Comparison of ENCODE assay signal across 22 cellular contexts in the genomic region with DNA sequence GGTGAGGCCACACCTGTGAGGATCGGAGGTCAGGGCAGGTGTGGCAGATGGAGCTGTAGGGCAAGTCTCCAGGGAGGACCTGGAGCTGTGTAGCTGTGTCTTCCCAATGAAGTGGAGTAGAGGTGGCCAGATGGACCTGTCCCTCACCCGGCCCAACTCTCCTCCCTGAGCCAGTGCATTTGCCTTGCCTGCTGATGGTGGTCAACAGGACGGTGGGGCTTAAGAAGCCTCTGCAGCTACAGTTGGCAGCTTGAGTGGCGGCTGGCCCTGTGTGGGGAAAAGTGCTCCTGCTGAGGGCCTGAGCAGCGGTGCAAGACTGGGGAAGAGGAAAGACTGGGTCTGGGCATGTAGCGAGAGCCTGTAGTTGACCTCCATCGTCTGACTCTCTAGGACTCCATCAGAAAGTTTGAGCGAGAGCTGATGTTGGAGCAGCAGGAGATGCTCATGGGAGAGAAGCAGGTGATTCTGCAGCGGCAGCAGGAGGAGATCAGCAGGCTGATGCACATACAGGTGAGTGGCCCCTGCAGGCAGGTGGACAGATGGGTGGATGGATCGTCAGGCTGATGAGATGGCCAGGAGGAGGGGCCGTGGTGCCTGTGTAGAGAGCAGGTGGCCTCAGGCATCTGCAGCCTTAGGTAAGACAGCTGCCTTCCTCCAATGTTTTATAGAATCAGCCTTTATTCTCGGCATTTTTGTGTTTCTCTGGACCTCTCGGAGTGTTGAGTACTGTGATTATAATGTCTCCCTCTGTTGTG. TPM values are rescaled to one million over a fixed set of nuclear protein-coding genes. Genes with fewer than 3 reads are reported as not detected.
DNase-seq lines count a peak whose midpoint lies in the region; ATAC-seq and TF ChIP-seq lines count a peak whose summit lies in the region.
"Had no signal": no experiment of that assay in that cellular context is flagged by ENCODE, and none has a peak within 500 bp of the region (broad histone marks: within the 10 kb centered on the region; RNA-seq: fewer than 3 reads in every experiment).

No MANE protein-coding gene starts in this region.

- no peaks in the 10 kb centered on the region for H3K4me1 Mint-ChIP-seq in endodermal cell
- H3K4me1 Mint-ChIP-seq: activated CD4-positive, alpha-beta T cell treated with anti-CD3 and anti-CD28 coated beads, Interleukin-2, amount 10 ng/mL, durations not matched to agents 24 days and 14 days; activated naive CD8-positive, alpha-beta T cell treated with anti-CD3 and anti-CD28 coated beads, Interleukin-2, amount 50 U/mL, for 24 hours; mesothelial cell of epicardium had no signal

- TF ChIP-seq CTCF in SK-N-SH (IDR thresholded peaks at IDR 0.05) (no peak), endodermal cell (conservative IDR thresholded peaks at IDR 0.05) (no peak), upper lobe of right lung (IDR thresholded peaks at IDR 0.05) (no peak)

- peak; percentile 3 for DNase-seq in SK-N-SH
- peak; percentile 0 for DNase-seq in NCI-H526 treated with DMSO at 0.1 percent for 48 hours (lab: John Stamatoyannopoulos, UW)
- DNase-seq in endodermal cell, result peak; percentile 45
- DNase-seq in upper lobe of right lung, result peak; percentile 53
- DNase-seq in cerebellar cortex (ENCODE audit: low spot score), result no peak
- no peak for DNase-seq in globus pallidus (ENCODE audit: low spot score)
- no peak for DNase-seq in effector CD8-positive, alpha-beta T cell (lab: John Stamatoyannopoulos, UW)
- DNase-seq: activated CD4-positive, alpha-beta T cell treated with anti-CD3 and anti-CD28 coated beads, Interleukin-2, amount 10 ng/mL, durations not matched to agents 24 days and 14 days; activated naive CD8-positive, alpha-beta T cell treated with anti-CD3 and anti-CD28 coated beads, Interleukin-2, amount 50 U/mL, for 24 hours; dermis blood vessel endothelial cell; foreskin melanocyte; NCI-H2029; substantia nigra; SW 1271; uterus had no signal

- no peaks in the 10 kb centered on the region for H3K9me2 ChIP-seq in SK-N-SH

- H3K27ac ChIP-seq in SK-N-SH (ENCODE audit: low read depth in 2 of 2, low read length in 1 of 2) (no peak overlapping the region), endodermal cell (ENCODE audit: low read depth, low read length) (no peak overlapping the region), upper lobe of right lung (no peak overlapping the region)
- H3K27ac ChIP-seq: C4-2B, uterus had no signal

- H3K4me1 ChIP-seq in SK-N-SH (ENCODE audit: control insufficient read depth in 1 of 2, insufficient read depth in 2 of 2, low read depth in 1 of 2, low read length in 1 of 2), result no peaks in the 10 kb centered on the region; a peak in 1 of 4 replicates
- no peaks in the 10 kb centered on the region for H3K4me1 ChIP-seq in endodermal cell (ENCODE audit: control insufficient read depth, insufficient read depth, low read length)
- no peaks in the 10 kb centered on the region for H3K4me1 ChIP-seq in upper lobe of right lung
- H3K4me1 ChIP-seq: uterus had no signal

- H3K9me3 ChIP-seq in SK-N-SH (no peaks in the 10 kb centered on the region), endodermal cell (ENCODE audit: control insufficient read depth, low read length) (no peaks in the 10 kb centered on the region), upper lobe of right lung (no peaks in the 10 kb centered on the region)
- H3K9me3 ChIP-seq: uterus had no signal

- no peak overlapping the region for H3K27ac Mint-ChIP-seq in endodermal cell
- H3K27ac Mint-ChIP-seq: activated CD4-positive, alpha-beta T cell treated with anti-CD3 and anti-CD28 coated beads, Interleukin-2, amount 10 ng/mL, durations not matched to agents 24 days and 14 days; activated naive CD8-positive, alpha-beta T cell treated with anti-CD3 and anti-CD28 coated beads, Interleukin-2, amount 50 U/mL, for 24 hours; mesothelial cell of epicardium had no signal

- peaks cover 2% of the 10 kb centered on the region for H3K27me3 Mint-ChIP-seq in endodermal cell (ENCODE audit: insufficient read depth)
- H3K27me3 Mint-ChIP-seq: activated CD4-positive, alpha-beta T cell treated with anti-CD3 and anti-CD28 coated beads, Interleukin-2, amount 10 ng/mL, durations not matched to agents 24 days and 14 days; activated naive CD8-positive, alpha-beta T cell treated with anti-CD3 and anti-CD28 coated beads, Interleukin-2, amount 50 U/mL, for 24 hours had no signal

- no peak for TF ChIP-seq EP300 in SK-N-SH (IDR thresholded peaks at IDR 0.05; ENCODE audit: borderline replicate concordance in 1 of 2, low read depth in 1 of 2, low read length in 1 of 2)

- H3K79me2 ChIP-seq in SK-N-SH (ENCODE audit: insufficient read depth), result no peaks in the 10 kb centered on the region

- no peaks in the 10 kb centered on the region for H3K9me3 Mint-ChIP-seq in endodermal cell
- H3K9me3 Mint-ChIP-seq: activated CD4-positive, alpha-beta T cell treated with anti-CD3 and anti-CD28 coated beads, Interleukin-2, amount 10 ng/mL, durations not matched to agents 24 days and 14 days; activated naive CD8-positive, alpha-beta T cell treated with anti-CD3 and anti-CD28 coated beads, Interleukin-2, amount 50 U/mL, for 24 hours; mesothelial cell of epicardium had no signal

- H2AFZ ChIP-seq in SK-N-SH (ENCODE audit: low read depth), result no peak overlapping the region

- no peaks in the 10 kb centered on the region for H3K36me3 Mint-ChIP-seq in endodermal cell (ENCODE audit: low read depth)

- POLR2A ChIA-PET in SK-N-SH (lab: Yijun Ruan, JAX), result no interaction called here

- H3K36me3 ChIP-seq in SK-N-SH (replicated peaks in 1 of 2; ENCODE audit: control insufficient read depth in 1 of 2, insufficient read depth in 2 of 2, low read length in 1 of 2) (no peaks in the 10 kb centered on the region), endodermal cell (ENCODE audit: control insufficient read depth, insufficient read depth, low read length) (no peaks in the 10 kb centered on the region), upper lobe of right lung (no peaks in the 10 kb centered on the region)
- H3K36me3 ChIP-seq: uterus had no signal

- H3K4me2 ChIP-seq in SK-N-SH, result no peak overlapping the region
- H3K4me2 ChIP-seq: smooth muscle cell had no signal

- intact Hi-C loops in upper lobe of right lung (cut with DNase I), result no loop called here

- H3K4me3 ChIP-seq in SK-N-SH (ENCODE audit: low read depth in 2 of 2, low read length in 1 of 2), result no peak overlapping the region
- H3K4me3 ChIP-seq in endodermal cell (ENCODE audit: low read length), result no peak overlapping the region
- H3K4me3 ChIP-seq in upper lobe of right lung, result no peak overlapping the region
- H3K4me3 ChIP-seq: smooth muscle cell, uterus had no signal

- CTCF ChIA-PET in SK-N-SH (lab: Yijun Ruan, JAX), result no interaction called here

- WGBS in SK-N-SH (ENCODE audit: low lambda C conversion rate), result 73% methylated on average over 9 of the region's 13 CpGs
- WGBS in endodermal cell (ENCODE audit: insufficient coverage in 1 of 2, insufficient read length in 1 of 2), 2 experiments, result 93 to 96% methylated on average over 8 to 12 of the region's 13 CpGs

- H4K20me1 ChIP-seq in SK-N-SH (ENCODE audit: insufficient read depth), result no peaks in the 10 kb centered on the region

- no peak overlapping the region for H3K4me3 Mint-ChIP-seq in endodermal cell
- H3K4me3 Mint-ChIP-seq: activated CD4-positive, alpha-beta T cell treated with anti-CD3 and anti-CD28 coated beads, Interleukin-2, amount 10 ng/mL, durations not matched to agents 24 days and 14 days; activated naive CD8-positive, alpha-beta T cell treated with anti-CD3 and anti-CD28 coated beads, Interleukin-2, amount 50 U/mL, for 24 hours; mesothelial cell of epicardium had no signal

- TF ChIP-seq RAD21 in SK-N-SH (IDR thresholded peaks at IDR 0.05; ENCODE audit: low read length), result no peak

- H3K27me3 ChIP-seq in SK-N-SH (ENCODE audit: insufficient read depth), result no peaks in the 10 kb centered on the region; the same call in 1 of the 2 replicates
- H3K27me3 ChIP-seq in endodermal cell (ENCODE audit: control insufficient read depth, insufficient read depth, low read length, poor library complexity, severe bottlenecking), result no peaks in the 10 kb centered on the region
- H3K27me3 ChIP-seq in upper lobe of right lung, result no peaks in the 10 kb centered on the region
- H3K27me3 ChIP-seq: uterus had no signal

- no peaks in the 10 kb centered on the region for H3F3A ChIP-seq in SK-N-SH (replicated peaks; ENCODE audit: insufficient read depth)

- H3K9ac ChIP-seq in SK-N-SH (no peak overlapping the region), endodermal cell (ENCODE audit: extremely low read depth, low read length, poor library complexity, severe bottlenecking) (no peak overlapping the region)

- no peak for ATAC-seq in SK-N-SH treated with all-trans-retinoic acid at 6 μM for 48 hours
- ATAC-seq in upper lobe of right lung, result no peak
- ATAC-seq: activated naive CD8-positive, alpha-beta T cell treated with anti-CD3 and anti-CD28 coated beads, Interleukin-2, amount 50 U/mL, for 24 hours had no signal

TF ChIP-seq in SK-N-SH, 30 proteins besides CTCF, POLR2A, EP300 and RAD21:
- TF ChIP-seq SMC3 (IDR thresholded peaks at IDR 0.05; ENCODE audit: low read depth, low read length) (no peak), POLR2AphosphoS5 (IDR thresholded peaks at IDR 0.05; ENCODE audit: low read depth, low read length) (no peak), GATA2 (CRISPR knock-in tag; IDR thresholded peaks at IDR 0.05) (no peak), SIN3A (IDR thresholded peaks at IDR 0.05; ENCODE audit: borderline replicate concordance, low read depth, low read length) (no peak)

TF ChIP-seq in SK-N-SH treated with all-trans-retinoic acid at 6 μM for 48 hours, 23 proteins besides CTCF, POLR2A, EP300 and RAD21 (continues in another document):
- TF ChIP-seq ESRRG (CRISPR knock-in tag; IDR thresholded peaks at IDR 0.05), result no peak
- TF ChIP-seq ZFP30 (CRISPR knock-in tag; IDR thresholded peaks at IDR 0.05), result no peak
- TF ChIP-seq PPARA (CRISPR knock-in tag; IDR thresholded peaks at IDR 0.05; ENCODE audit: borderline replicate concordance), result no peak
- no peak for TF ChIP-seq ZNF565 (CRISPR knock-in tag; conservative IDR thresholded peaks at IDR 0.05; ENCODE audit: low read depth)

RNA-seq across cellular contexts. Expression of gene PITX1, which starts 24.9 kb away (rescaled TPM):
- not detected in 2 replicates for polyA plus RNA-seq in SK-N-SH (2012; rRNA removed)
- 0.13 TPM in 1 of 2 replicates, not detected in the other for polyA plus RNA-seq in SK-N-SH (2012; cell fraction: cytosol; rRNA removed)
- not detected in 2 replicates for polyA plus RNA-seq in SK-N-SH (2012; cell fraction: nucleus; rRNA removed)
- 1 to 10 TPM; 1.3 to 2.4 TPM for total RNA-seq in endodermal cell
- polyA plus RNA-seq in endodermal cell (2013, experiment 1 of 2), result 5.9 TPM
- 5.7 TPM for polyA plus RNA-seq in endodermal cell (2013, experiment 2 of 2)
- total RNA-seq in upper lobe of right lung, result not detected
- polyA plus RNA-seq: neural cell had no signal

RNA-seq across cellular contexts. Expression of gene CATSPER3, which starts 41.5 kb away (rescaled TPM):
- 0.26 and 0.37 TPM in 2 replicates for polyA plus RNA-seq in SK-N-SH (2012; rRNA removed)
- 0.26 and 0.33 TPM in 2 replicates for polyA plus RNA-seq in SK-N-SH (2012; cell fraction: cytosol; rRNA removed)
- polyA plus RNA-seq in SK-N-SH (2012; cell fraction: nucleus; rRNA removed), result 0.92 and 1.5 TPM in 2 replicates
- total RNA-seq in endodermal cell, result under 1 TPM; 0.64 to 0.68 TPM
- 0.21 TPM for polyA plus RNA-seq in endodermal cell (2013, experiment 1 of 2)
- not detected for polyA plus RNA-seq in endodermal cell (2013, experiment 2 of 2)
- total RNA-seq in upper lobe of right lung, result 0.87 TPM
- total RNA-seq: epithelial cell of proximal tubule, pulmonary artery endothelial cell, smooth muscle cell had no signal
- polyA plus RNA-seq: smooth muscle cell had no signal

Comparison
In these comparisons a context has a peak if more than half of its experiments do, and no peak if none do; other contexts are left out.
1. DNase-seq: peak in SK-N-SH (single experiment), NCI-H526 treated with DMSO at 0.1 percent for 48 hours (single experiment), endodermal cell (single experiment) and upper lobe of right lung (single experiment); none in cerebellar cortex (single experiment), globus pallidus (single experiment) and effector CD8-positive, alpha-beta T cell (single experiment).